ENCODE assay signal across 8 cellular contexts in genomic region chr7:23470290-23471089, GRCh38. TPM values are rescaled to one million over a fixed set of nuclear protein-coding genes. Genes with fewer than 3 reads are reported as not detected.
DNase-seq lines count a peak whose midpoint lies in the region; ATAC-seq, FAIRE-seq and TF ChIP-seq lines count a peak whose summit lies in the region.

IGF2BP3 (minus strand) TSS chr7:23470491; CDS start chr7:23470110, 381 bp downstream.

- peaks cover 3% of the 10 kb centered on the region for H3K9me3 Mint-ChIP-seq in CD4-positive, alpha-beta T cell

- ATAC-seq in CD4-positive, alpha-beta T cell (ENCODE audit: poor library complexity) = no peak

- peaks cover 98% of the 10 kb centered on the region for H3K27me3 ChIP-seq in CD4-positive, alpha-beta T cell (ENCODE audit: control insufficient read depth, insufficient read depth, low read length)

- FAIRE-seq in TTC549 (lab: Jason Lieb, UNC) = peak; percentile 96

- peaks cover 80% of the 10 kb centered on the region for H3K27me3 Mint-ChIP-seq in CD4-positive, alpha-beta T cell

- DNase-seq in CD4-positive, alpha-beta T cell = no peak
- DNase-seq in GM19240 (ENCODE audit: insufficient read length, low spot score) = peak; percentile 40
- peak; percentile 89 to 94 for DNase-seq in NCI-H187 (lab: John Stamatoyannopoulos, UW)
- peak; percentile 95 for DNase-seq in epithelial cell of esophagus (ENCODE audit: low read depth)
- DNase-seq in non-pigmented ciliary epithelial cell (ENCODE audit: low read depth) = peak; percentile 85
- DNase-seq in NOMO-1 (lab: John Stamatoyannopoulos, UW; ENCODE audit: unreplicated experiment in 2 of 2) = no peak
- no peak for DNase-seq in activated gamma-delta T cell (lab: John Stamatoyannopoulos, UW)

- POLR2A ChIA-PET in CD4-positive, alpha-beta T cell (lab: Charles Lee) = interaction anchor here (1.1 kb wide), 1 partner anchor 9 kb away, joined by 3 read pairs; no protein-coding TSS in a partner anchor

- intact Hi-C loops in CD4-positive, alpha-beta T cell (cut with DNase I, micrococcal nuclease) = loop anchor here in 1 of 2 experiments (5.0 to 10.0 kb wide), 2 partner anchors 173 to 456 kb away; partner anchors contain the start of genes HYCC1 and MALSU1

- peaks cover 52% of the 10 kb centered on the region for H3K4me1 Mint-ChIP-seq in CD4-positive, alpha-beta T cell (ENCODE audit: low read depth)

- peak within 1 kb of the TSS; percentile 54 for H3K4me3 ChIP-seq in epithelial cell of esophagus (ENCODE audit: low read length)

- H3K9me3 ChIP-seq in CD4-positive, alpha-beta T cell (ENCODE audit: control insufficient read depth, low read length) = peaks cover 20% of the 10 kb centered on the region

- H3K4me3 Mint-ChIP-seq in CD4-positive, alpha-beta T cell = peak within 1 kb of the TSS; percentile 84

- no peak for TF ChIP-seq CTCF in CD4-positive, alpha-beta T cell (IDR thresholded peaks at IDR 0.05)
- TF ChIP-seq CTCF in epithelial cell of esophagus (IDR thresholded peaks at IDR 0.05; ENCODE audit: insufficient read depth, low read depth, low read length, missing control alignments) = no peak

- H3K36me3 Mint-ChIP-seq in CD4-positive, alpha-beta T cell (ENCODE audit: low read depth) = no peaks in the 10 kb centered on the region

- peak within 1 kb of the TSS; percentile 19 for H3K27ac Mint-ChIP-seq in CD4-positive, alpha-beta T cell

- H3K27ac ChIP-seq in CD4-positive, alpha-beta T cell (ENCODE audit: low read depth, low read length) = no peak within 1 kb of the TSS

- CTCF ChIA-PET in CD4-positive, alpha-beta T cell (lab: Charles Lee) = interaction anchor here (1.2 kb wide), 1 partner anchor 198 kb away, joined by 4 read pairs; no protein-coding TSS in a partner anchor

RNA-seq across cellular contexts. Expression of gene IGF2BP3, which starts in this region (rescaled TPM):
- not detected for total RNA-seq in CD4-positive, alpha-beta T cell

Comparison
In these comparisons a context has a peak if more than half of its experiments do, and no peak if none do; other contexts are left out.
1. DNase-seq: peak in GM19240 (single experiment), NCI-H187 (2 of 2), epithelial cell of esophagus (single experiment) and non-pigmented ciliary epithelial cell (single experiment); none in CD4-positive, alpha-beta T cell (0 of 10), NOMO-1 (0 of 2) and activated gamma-delta T cell (single experiment).